ENCODE assay signal across 19 cellular contexts in genomic region chr9:3224931-3225330, GRCh38.
DNase-seq lines count a peak whose midpoint lies in the region; ATAC-seq and TF ChIP-seq lines count a peak whose summit lies in the region.
"Had no signal": no experiment of that assay in that cellular context is flagged by ENCODE, and none has a peak within 500 bp of the region (broad histone marks: within the 10 kb centered on the region; RNA-seq: fewer than 3 reads in every experiment).

No MANE protein-coding gene starts in this region.

- DNase-seq in NCI-H446 treated with DMSO at 0.1 percent for 48 hours (lab: John Stamatoyannopoulos, UW) (peak; percentile 58), chondrocyte (ENCODE audit: low spot score) (no peak), right cardiac atrium (peak in 2 of 3 donors; percentile 50 to 64), testis (peak; percentile 78), hepatic stellate cell (ENCODE audit: low spot score) (no peak), DMS79 (lab: John Stamatoyannopoulos, UW) (no peak)
- no peak for DNase-seq in activated CD8-positive, alpha-beta T cell treated with anti-CD3 and anti-CD28 coated beads, Interleukin-2, amount 10 ng/mL, durations not matched to agents 7 days and 5 days
- DNase-seq: activated naive CD4-positive, alpha-beta T cell treated with anti-CD3 and anti-CD28 coated beads for 36 hours; activated T-cell treated with anti-CD3 and anti-CD28 coated beads, Interleukin-2, amount 50 U/mL, for 4 hours; amniotic stem cell; CD8-positive, alpha-beta memory T cell; gastrocnemius medialis; HCEC 1CT; NCI-H2107; NCI-H526 treated with DMSO at 0.1 percent for 48 hours; nephron progenitor cell had no signal

- H3K27me3 ChIP-seq in right cardiac atrium (ENCODE audit: control insufficient read depth, insufficient read depth) (no peaks in the 10 kb centered on the region), testis (no peaks in the 10 kb centered on the region)
- H3K27me3 ChIP-seq: gastrocnemius medialis had no signal

- WGBS in right cardiac atrium: 55% methylated on average over 7 of the region's 7 CpGs
- WGBS in testis, 2 donors: 36 to 54% methylated on average over 7 of the region's 7 CpGs

- intact Hi-C loops in right cardiac atrium (cut with DNase I): no loop called here
- intact Hi-C loops in testis (cut with DNase I; ENCODE audit: low total_unique reads): no loop called here

- H3K4me3 ChIP-seq in right cardiac atrium (ENCODE audit: low read length) (no peak overlapping the region), testis (no peak overlapping the region)
- H3K4me3 ChIP-seq: gastrocnemius medialis, thoracic aorta had no signal

- POLR2A ChIA-PET in activated CD8-positive, alpha-beta T cell treated with anti-CD3 and anti-CD28 coated beads, Interleukin-2, amount 10 ng/mL, durations not matched to agents 7 days and 5 days (lab: Charles Lee): no interaction called here

- no peaks in the 10 kb centered on the region for H3K36me3 ChIP-seq in testis (ENCODE audit: low read depth, missing control alignments)
- H3K36me3 ChIP-seq: thoracic aorta had no signal

- H3K9me3 ChIP-seq in right cardiac atrium (ENCODE audit: control insufficient read depth, low read length) (no peaks in the 10 kb centered on the region), testis (no peaks in the 10 kb centered on the region)
- H3K9me3 ChIP-seq: gastrocnemius medialis, thoracic aorta had no signal

- no peaks in the 10 kb centered on the region for H3K9me3 Mint-ChIP-seq in chondrocyte (ENCODE audit: low read depth)
- H3K9me3 Mint-ChIP-seq in activated CD8-positive, alpha-beta T cell treated with anti-CD3 and anti-CD28 coated beads, Interleukin-2, amount 10 ng/mL, durations not matched to agents 7 days and 5 days (ENCODE audit: insufficient read depth): no peaks in the 10 kb centered on the region
- H3K9me3 Mint-ChIP-seq: activated naive CD4-positive, alpha-beta T cell treated with anti-CD3 and anti-CD28 coated beads for 36 hours; activated T-cell treated with anti-CD3 and anti-CD28 coated beads, Interleukin-2, amount 50 U/mL, for 4 hours; CD8-positive, alpha-beta memory T cell; IgD-negative memory B cell; nephron progenitor cell had no signal

- CTCF ChIA-PET in activated CD8-positive, alpha-beta T cell treated with anti-CD3 and anti-CD28 coated beads, Interleukin-2, amount 10 ng/mL, durations not matched to agents 7 days and 5 days (lab: Charles Lee): interaction anchor here (2.2 kb wide), 1 partner anchor 16 kb away, joined by 8 read pairs; no protein-coding TSS in a partner anchor

- TF ChIP-seq CTCF in chondrocyte (IDR thresholded peaks at IDR 0.05): no peak
- TF ChIP-seq CTCF in testis (IDR thresholded peaks at IDR 0.05): no peak

- H3K36me3 Mint-ChIP-seq in chondrocyte (ENCODE audit: low read depth): peaks cover 2% of the 10 kb centered on the region
- no peaks in the 10 kb centered on the region for H3K36me3 Mint-ChIP-seq in activated CD8-positive, alpha-beta T cell treated with anti-CD3 and anti-CD28 coated beads, Interleukin-2, amount 10 ng/mL, durations not matched to agents 7 days and 5 days (ENCODE audit: low read depth)

- peak in 1 of 2 donors; percentile 73 for ATAC-seq in right cardiac atrium
- ATAC-seq in activated CD8-positive, alpha-beta T cell treated with anti-CD3 and anti-CD28 coated beads, Interleukin-2, amount 10 ng/mL, durations not matched to agents 7 days and 5 days: no peak
- ATAC-seq: activated T-cell treated with anti-CD3 and anti-CD28 coated beads, Interleukin-2, amount 50 U/mL, for 4 hours; gastrocnemius medialis had no signal

- no peak for TF ChIP-seq POLR2A in testis (IDR thresholded peaks at IDR 0.05)

- H3K27me3 Mint-ChIP-seq in chondrocyte (ENCODE audit: low read depth): no peaks in the 10 kb centered on the region
- no peaks in the 10 kb centered on the region for H3K27me3 Mint-ChIP-seq in activated CD8-positive, alpha-beta T cell treated with anti-CD3 and anti-CD28 coated beads, Interleukin-2, amount 10 ng/mL, durations not matched to agents 7 days and 5 days (ENCODE audit: low read depth)
- H3K27me3 Mint-ChIP-seq: CD8-positive, alpha-beta memory T cell; IgD-negative memory B cell had no signal

- H3K4me1 Mint-ChIP-seq in chondrocyte (ENCODE audit: low read depth): peaks cover 23% of the 10 kb centered on the region
- H3K4me1 Mint-ChIP-seq in activated CD8-positive, alpha-beta T cell treated with anti-CD3 and anti-CD28 coated beads, Interleukin-2, amount 10 ng/mL, durations not matched to agents 7 days and 5 days (ENCODE audit: low read depth): no peaks in the 10 kb centered on the region
- H3K4me1 Mint-ChIP-seq: CD8-positive, alpha-beta memory T cell; nephron progenitor cell had no signal

- no peak overlapping the region for H3K4me3 Mint-ChIP-seq in chondrocyte (ENCODE audit: unreplicated experiment)
- H3K4me3 Mint-ChIP-seq in activated CD8-positive, alpha-beta T cell treated with anti-CD3 and anti-CD28 coated beads, Interleukin-2, amount 10 ng/mL, durations not matched to agents 7 days and 5 days: no peak overlapping the region
- H3K4me3 Mint-ChIP-seq: activated naive CD4-positive, alpha-beta T cell treated with anti-CD3 and anti-CD28 coated beads for 36 hours; activated T-cell treated with anti-CD3 and anti-CD28 coated beads, Interleukin-2, amount 50 U/mL, for 4 hours; CD8-positive, alpha-beta memory T cell; IgD-negative memory B cell; nephron progenitor cell had no signal

- no peaks in the 10 kb centered on the region for H3K4me1 ChIP-seq in right cardiac atrium (ENCODE audit: control insufficient read depth, insufficient read depth, low read length)
- H3K4me1 ChIP-seq in testis: no peaks in the 10 kb centered on the region
- H3K4me1 ChIP-seq: gastrocnemius medialis had no signal

- H3K27ac Mint-ChIP-seq in chondrocyte (ENCODE audit: unreplicated experiment): peak overlapping the region; percentile 13
- no peak overlapping the region for H3K27ac Mint-ChIP-seq in activated CD8-positive, alpha-beta T cell treated with anti-CD3 and anti-CD28 coated beads, Interleukin-2, amount 10 ng/mL, durations not matched to agents 7 days and 5 days
- H3K27ac Mint-ChIP-seq: activated naive CD4-positive, alpha-beta T cell treated with anti-CD3 and anti-CD28 coated beads for 36 hours; CD8-positive, alpha-beta memory T cell; IgD-negative memory B cell; nephron progenitor cell had no signal

- H3K27ac ChIP-seq in right cardiac atrium (ENCODE audit: low read length) (no peak overlapping the region), testis (no peak overlapping the region)
- H3K27ac ChIP-seq: gastrocnemius medialis, RWPE1, thoracic aorta had no signal

Comparison
In these comparisons a context has a peak if more than half of its experiments do, and no peak if none do; other contexts are left out.
1. DNase-seq: peak in NCI-H446 treated with DMSO at 0.1 percent for 48 hours (single experiment), right cardiac atrium (2 of 3) and testis (single experiment); none in chondrocyte (single experiment), hepatic stellate cell (single experiment), DMS79 (single experiment) and activated CD8-positive, alpha-beta T cell treated with anti-CD3 and anti-CD28 coated beads, Interleukin-2, amount 10 ng/mL, durations not matched to agents 7 days and 5 days (single experiment).